16 cellular contexts compared by ENCODE assay signal in genomic region chr12:107544947-107545346, GRCh38.
DNase-seq lines count a peak whose midpoint lies in the region; ATAC-seq and TF ChIP-seq lines count a peak whose summit lies in the region.
"Had no signal": no experiment of that assay in that cellular context is flagged by ENCODE, and none has a peak within 500 bp of the region (broad histone marks: within the 10 kb centered on the region; RNA-seq: fewer than 3 reads in every experiment).

No MANE protein-coding gene starts in this region.

- DNase-seq in AG20443 (ENCODE audit: low spot score): peak; percentile 44
- no peak for DNase-seq in adipocyte (ENCODE audit: low read depth)
- DNase-seq in fibroblast of mammary gland (ENCODE audit: low read depth): peak; percentile 57
- peak; percentile 8 for DNase-seq in middle frontal gyrus (ENCODE audit: extremely low spot score, low spot score)
- no peak for DNase-seq in NCI-H2081 treated with DMSO at 0.1 percent for 48 hours (lab: John Stamatoyannopoulos, UW)
- DNase-seq in stimulated activated CD4-positive, alpha-beta T cell treated with anti-CD3 and anti-CD28 coated beads, Interleukin-4, amount 100 ng/mL, for 1 hour: no peak
- no peak for DNase-seq in WERI-Rb-1
- DNase-seq: CD4-positive, alpha-beta T cell; DMS53; NCI-H1417; NCI-H1930; NCI-H2171; NCI-H69; OCI-M1 had no signal

- TF ChIP-seq CTCF in fibroblast of mammary gland (conservative IDR thresholded peaks at IDR 0.05; ENCODE audit: control insufficient read depth, insufficient read depth, low read depth, low read length) (no peak), WERI-Rb-1 (IDR thresholded peaks at IDR 0.05; ENCODE audit: low read depth, low read length) (no peak)

- H3K9me3 Mint-ChIP-seq in activated T-helper 17 cell treated with anti-CD3 and anti-CD28 coated beads, Interleukin-2, amount 50 U/mL, for 72 hours: peaks cover 10% of the 10 kb centered on the region
- H3K9me3 Mint-ChIP-seq: CD4-positive, alpha-beta T cell had no signal

- H3K36me3 ChIP-seq in adipocyte (ENCODE audit: control insufficient read depth, insufficient read depth, low read length, severe bottlenecking) (no peaks in the 10 kb centered on the region), WERI-Rb-1 (no peaks in the 10 kb centered on the region)

- H3K9me3 ChIP-seq in adipocyte (ENCODE audit: control insufficient read depth, low read length): peaks cover 11% of the 10 kb centered on the region
- no peaks in the 10 kb centered on the region for H3K9me3 ChIP-seq in WERI-Rb-1 (ENCODE audit: severe bottlenecking)

- no peak overlapping the region for H3K9ac ChIP-seq in adipocyte (ENCODE audit: low read length)

- H3K27me3 ChIP-seq in adipocyte (replicated peaks; ENCODE audit: control insufficient read depth, insufficient read depth, low read length) (no peaks in the 10 kb centered on the region), WERI-Rb-1 (ENCODE audit: insufficient read depth, low read depth, severe bottlenecking) (no peaks in the 10 kb centered on the region)

- no peak overlapping the region for H3K27ac Mint-ChIP-seq in activated T-helper 17 cell treated with anti-CD3 and anti-CD28 coated beads, Interleukin-2, amount 50 U/mL, for 72 hours
- H3K27ac Mint-ChIP-seq: B cell; CD4-positive, alpha-beta T cell had no signal

- no peak overlapping the region for H3K27ac ChIP-seq in WERI-Rb-1

- peaks cover 9% of the 10 kb centered on the region for H3K4me1 ChIP-seq in adipocyte (ENCODE audit: control insufficient read depth, insufficient read depth, low read length)

- no peak for ATAC-seq in activated T-helper 17 cell treated with anti-CD3 and anti-CD28 coated beads, Interleukin-2, amount 50 U/mL, for 72 hours (replicated peaks)

- peaks cover 12% of the 10 kb centered on the region for H3K36me3 Mint-ChIP-seq in activated T-helper 17 cell treated with anti-CD3 and anti-CD28 coated beads, Interleukin-2, amount 50 U/mL, for 72 hours (ENCODE audit: low read depth)

- no peak overlapping the region for H3K4me3 Mint-ChIP-seq in activated T-helper 17 cell treated with anti-CD3 and anti-CD28 coated beads, Interleukin-2, amount 50 U/mL, for 72 hours
- H3K4me3 Mint-ChIP-seq: B cell; CD4-positive, alpha-beta T cell had no signal

- H3K4me1 Mint-ChIP-seq in activated T-helper 17 cell treated with anti-CD3 and anti-CD28 coated beads, Interleukin-2, amount 50 U/mL, for 72 hours: no peaks in the 10 kb centered on the region

- H3K27me3 Mint-ChIP-seq in activated T-helper 17 cell treated with anti-CD3 and anti-CD28 coated beads, Interleukin-2, amount 50 U/mL, for 72 hours: no peaks in the 10 kb centered on the region
- H3K27me3 Mint-ChIP-seq: B cell; CD4-positive, alpha-beta T cell had no signal

- H3K4me3 ChIP-seq in adipocyte (ENCODE audit: low read length): peak overlapping the region; percentile 32
- no peak overlapping the region for H3K4me3 ChIP-seq in fibroblast of mammary gland (ENCODE audit: control insufficient read depth, low read depth, low read length)
- no peak overlapping the region for H3K4me3 ChIP-seq in WERI-Rb-1 (ENCODE audit: low read depth, low read length)

Comparison
In these comparisons a context has a peak if more than half of its experiments do, and no peak if none do; other contexts are left out.
1. DNase-seq: peak in AG20443 (single experiment), fibroblast of mammary gland (single experiment) and middle frontal gyrus (single experiment); none in adipocyte (single experiment), NCI-H2081 treated with DMSO at 0.1 percent for 48 hours (single experiment), stimulated activated CD4-positive, alpha-beta T cell treated with anti-CD3 and anti-CD28 coated beads, Interleukin-4, amount 100 ng/mL, for 1 hour (single experiment) and WERI-Rb-1 (single experiment).